ENCODE assay signal across 11 cellular contexts in genomic region chr11:75508051-75508561, GRCh38. TPM values are rescaled to one million over a fixed set of nuclear protein-coding genes. Genes with fewer than 3 reads are reported as not detected.
DNase-seq lines count a peak whose midpoint lies in the region; ATAC-seq and TF ChIP-seq lines count a peak whose summit lies in the region.
"Had no signal": no experiment of that assay in that cellular context is flagged by ENCODE, and none has a peak within 500 bp of the region (broad histone marks: within the 10 kb centered on the region; RNA-seq: fewer than 3 reads in every experiment).

No MANE protein-coding gene starts in this region.

- H3K36me3 Mint-ChIP-seq in natural killer cell treated with Interleukin-12 subunit alpha and Interleukin-12 subunit beta and Interleukin-15 and Interleukin-18, amount 100 ng/mL, for 72 hours, result no peaks in the 10 kb centered on the region
- no peaks in the 10 kb centered on the region for H3K36me3 Mint-ChIP-seq in mesothelial cell of epicardium
- H3K36me3 Mint-ChIP-seq: WTC11 had no signal

- no peaks in the 10 kb centered on the region for H3K9me3 Mint-ChIP-seq in natural killer cell treated with Interleukin-12 subunit alpha and Interleukin-12 subunit beta and Interleukin-15 and Interleukin-18, amount 100 ng/mL, for 72 hours
- no peaks in the 10 kb centered on the region for H3K9me3 Mint-ChIP-seq in mesothelial cell of epicardium
- H3K9me3 Mint-ChIP-seq: WTC11 had no signal

- H3K4me3 ChIP-seq in BE2C (ENCODE audit: low read depth, low read length), result no peak overlapping the region

- DNase-seq in KG1 (lab: John Stamatoyannopoulos, UW), result peak; percentile 45
- peak; percentile 28 to 29 for DNase-seq in activated CD4-positive, alpha-beta T cell treated with anti-CD3 and anti-CD28 coated beads, Interleukin-2, amount 50 U/mL, for 4 hours
- no peak for DNase-seq in natural killer cell treated with Interleukin-12 subunit alpha and Interleukin-12 subunit beta and Interleukin-15 and Interleukin-18, amount 100 ng/mL, for 72 hours (ENCODE audit: low spot score)
- no peak for DNase-seq in mesothelial cell of epicardium (ENCODE audit: low spot score in 2 of 2, unreplicated experiment in 2 of 2)
- no peak for DNase-seq in kidney glomerular epithelial cell (lab: John Stamatoyannopoulos, UW)
- no peak for DNase-seq in BE2C
- DNase-seq: NCI-H2081 had no signal

- no peaks in the 10 kb centered on the region for H3K27me3 ChIP-seq in BE2C

- H3K27me3 Mint-ChIP-seq in natural killer cell treated with Interleukin-12 subunit alpha and Interleukin-12 subunit beta and Interleukin-15 and Interleukin-18, amount 100 ng/mL, for 72 hours, result no peaks in the 10 kb centered on the region
- no peaks in the 10 kb centered on the region for H3K27me3 Mint-ChIP-seq in mesothelial cell of epicardium (ENCODE audit: low read depth)

- ATAC-seq in GM18517 (IDR thresholded peaks at IDR 0.05; ENCODE audit: unreplicated experiment), result peak; percentile 50
- ATAC-seq in natural killer cell treated with Interleukin-12 subunit alpha and Interleukin-12 subunit beta and Interleukin-15 and Interleukin-18, amount 100 ng/mL, for 72 hours, result peak in 1 of 2 donors; percentile 78
- ATAC-seq in HG02642 (IDR thresholded peaks at IDR 0.05; ENCODE audit: poor library complexity, unreplicated experiment), result no peak
- ATAC-seq: left lobe of liver, WTC11 had no signal

- TF ChIP-seq CTCF in mesothelial cell of epicardium (IDR thresholded peaks at IDR 0.05; ENCODE audit: unreplicated experiment), result no peak
- no peak for TF ChIP-seq CTCF in BE2C (IDR thresholded peaks at IDR 0.05; ENCODE audit: low read depth, low read length)

- peaks cover 22% of the 10 kb centered on the region for H3K4me1 ChIP-seq in BE2C

- peaks cover 8 to 11% of the 10 kb centered on the region in 2 donors for H3K4me1 Mint-ChIP-seq in natural killer cell treated with Interleukin-12 subunit alpha and Interleukin-12 subunit beta and Interleukin-15 and Interleukin-18, amount 100 ng/mL, for 72 hours (ENCODE audit: low read depth in 2 of 2)
- H3K4me1 Mint-ChIP-seq in mesothelial cell of epicardium, result no peaks in the 10 kb centered on the region
- H3K4me1 Mint-ChIP-seq: WTC11 had no signal

- H3K27ac Mint-ChIP-seq in natural killer cell treated with Interleukin-12 subunit alpha and Interleukin-12 subunit beta and Interleukin-15 and Interleukin-18, amount 100 ng/mL, for 72 hours, result peak overlapping the region; percentile 63 to 73
- H3K27ac Mint-ChIP-seq in mesothelial cell of epicardium, result no peak overlapping the region
- H3K27ac Mint-ChIP-seq: WTC11 had no signal

- no peaks in the 10 kb centered on the region for H3K9me3 ChIP-seq in BE2C

- H3K36me3 ChIP-seq in BE2C, result no peaks in the 10 kb centered on the region

- H3K4me3 Mint-ChIP-seq in natural killer cell treated with Interleukin-12 subunit alpha and Interleukin-12 subunit beta and Interleukin-15 and Interleukin-18, amount 100 ng/mL, for 72 hours, result peak overlapping the region; percentile 44
- H3K4me3 Mint-ChIP-seq in mesothelial cell of epicardium, result no peak overlapping the region
- H3K4me3 Mint-ChIP-seq: WTC11 had no signal

RNA-seq across cellular contexts. Expression of gene GDPD5, which starts 17.6 kb away (rescaled TPM):
- total RNA-seq in natural killer cell treated with Interleukin-12 subunit alpha and Interleukin-12 subunit beta and Interleukin-15 and Interleukin-18, amount 100 ng/mL, for 72 hours, result 10 to 100 TPM in 1 of 2 donors, 1 to 10 TPM in 1; 7.2 to 28.2 TPM
- total RNA-seq in mesothelial cell of epicardium, result 8.0 to 8.2 TPM (median 8.1 TPM) in 3 replicates
- 18.0 TPM for polyA plus RNA-seq in BE2C (2012; ENCODE audit: insufficient read depth, insufficient read length, low read depth)

RNA-seq across cellular contexts. Expression of gene SERPINH1, which starts 53.9 kb away (rescaled TPM):
- total RNA-seq in natural killer cell treated with Interleukin-12 subunit alpha and Interleukin-12 subunit beta and Interleukin-15 and Interleukin-18, amount 100 ng/mL, for 72 hours, result 1 to 10 TPM; 4.4 to 6.4 TPM
- 360 to 375 TPM (median 373 TPM) in 3 replicates for total RNA-seq in mesothelial cell of epicardium
- 387 TPM for polyA plus RNA-seq in BE2C (2012; ENCODE audit: insufficient read depth, insufficient read length, low read depth)

Comparison
In these comparisons a context has a peak if more than half of its experiments do, and no peak if none do; other contexts are left out.
1. DNase-seq: peak in KG1 (single experiment) and activated CD4-positive, alpha-beta T cell treated with anti-CD3 and anti-CD28 coated beads, Interleukin-2, amount 50 U/mL, for 4 hours (2 of 2); none in natural killer cell treated with Interleukin-12 subunit alpha and Interleukin-12 subunit beta and Interleukin-15 and Interleukin-18, amount 100 ng/mL, for 72 hours (single experiment), mesothelial cell of epicardium (0 of 2), kidney glomerular epithelial cell (single experiment) and BE2C (single experiment).
2. RNA of gene SERPINH1, which starts 53.9 kb away (total RNA-seq): 360 to 375 TPM in mesothelial cell of epicardium; 4.4 to 6.4 TPM in natural killer cell treated with Interleukin-12 subunit alpha and Interleukin-12 subunit beta and Interleukin-15 and Interleukin-18, amount 100 ng/mL, for 72 hours; every median in the first group is over 10 times any median in the second.